In genomic region chr6:117602151-117602898, GRCh38 we compare ENCODE assay signal across 8 cellular contexts.
DNase-seq lines count a peak whose midpoint lies in the region; ATAC-seq, FAIRE-seq and TF ChIP-seq lines count a peak whose summit lies in the region.

TSS of gene GOPC (minus strand) at chr6:117602511. CDS start at chr6:117602288, 223 bp downstream.

- FAIRE-seq in islet of Langerhans (lab: Jason Lieb, UNC) = peak; percentile 27

- TF ChIP-seq CTCF in AG09319 (IDR thresholded peaks at IDR 0.05; ENCODE audit: low read depth, low read length) = peak; percentile 21

- ATAC-seq in GM19023 (IDR thresholded peaks at IDR 0.05; ENCODE audit: unreplicated experiment) (peak; percentile 93), HG03280 (IDR thresholded peaks at IDR 0.05; ENCODE audit: unreplicated experiment) (peak; percentile 90)

- DNase-seq in AG09319 (ENCODE audit: extremely low read depth, low read depth) (peak; percentile 96), NCI-H345 treated with DMSO at 0.1 percent for 48 hours (lab: John Stamatoyannopoulos, UW; ENCODE audit: unreplicated experiment) (peak; percentile 96), cerebellar cortex (ENCODE audit: low spot score) (peak; percentile 99)
- DNase-seq in activated CD4-positive, CD25-positive, alpha-beta regulatory T cell treated with anti-CD3 and anti-CD28 coated beads, Interleukin-2, amount 50 U/mL, for 16 hours (ENCODE audit: low read depth, low spot score) = peak; percentile 88
- DNase-seq in stimulated activated CD4-positive, alpha-beta T cell treated with anti-CD3 and anti-CD28 coated beads, Interleukin-12 subunit alpha, Interleukin-12 subunit beta, amount 100 ng/mL, for 4 hours = peak; percentile 88

Comparison
In these comparisons a context has a peak if more than half of its experiments do, and no peak if none do; other contexts are left out.
1. Peak in every context shown above with its lines: DNase-seq and ATAC-seq.